In genomic region chr13:99546878-99547277, GRCh38 we compare ENCODE assay signal across 15 cellular contexts. TPM values are rescaled to one million over a fixed set of nuclear protein-coding genes. Genes with fewer than 3 reads are reported as not detected.
DNase-seq lines count a peak whose midpoint lies in the region; ATAC-seq and TF ChIP-seq lines count a peak whose summit lies in the region.
"Had no signal": no experiment of that assay in that cellular context is flagged by ENCODE, and none has a peak within 500 bp of the region (broad histone marks: within the 10 kb centered on the region; RNA-seq: fewer than 3 reads in every experiment).

No MANE protein-coding gene starts in this region.

- no peaks in the 10 kb centered on the region for H3K27me3 Mint-ChIP-seq in activated CD4-positive, alpha-beta T cell treated with anti-CD3 and anti-CD28 coated beads, Interleukin-2, amount 10 ng/mL, durations not matched to agents 7 days and 5 days
- H3K27me3 Mint-ChIP-seq in activated B cell treated with CpG ODN at 0.5 μM for 24 hours = no peaks in the 10 kb centered on the region
- H3K27me3 Mint-ChIP-seq in naive thymus-derived CD8-positive, alpha-beta T cell = no peaks in the 10 kb centered on the region

- H3K4me1 Mint-ChIP-seq in activated CD4-positive, alpha-beta T cell treated with anti-CD3 and anti-CD28 coated beads, Interleukin-2, amount 10 ng/mL, durations not matched to agents 7 days and 5 days = peaks cover 56% of the 10 kb centered on the region
- H3K4me1 Mint-ChIP-seq in activated B cell treated with CpG ODN at 0.5 μM for 24 hours = peaks cover 81% of the 10 kb centered on the region
- H3K4me1 Mint-ChIP-seq in naive thymus-derived CD8-positive, alpha-beta T cell = peaks cover 16 to 30% (median 24%) of the 10 kb centered on the region in 4 donors

- H3K36me3 Mint-ChIP-seq in activated CD4-positive, alpha-beta T cell treated with anti-CD3 and anti-CD28 coated beads, Interleukin-2, amount 10 ng/mL, durations not matched to agents 7 days and 5 days (ENCODE audit: low read depth) = peaks cover 75% of the 10 kb centered on the region
- peaks cover 79% of the 10 kb centered on the region for H3K36me3 Mint-ChIP-seq in activated B cell treated with CpG ODN at 0.5 μM for 24 hours (ENCODE audit: low read depth)
- H3K36me3 Mint-ChIP-seq in naive thymus-derived CD8-positive, alpha-beta T cell = peaks cover 5 to 89% (median 30%) of the 10 kb centered on the region in 3 donors

- CTCF ChIA-PET in activated CD4-positive, alpha-beta T cell treated with anti-CD3 and anti-CD28 coated beads, Interleukin-2, amount 10 ng/mL, durations not matched to agents 7 days and 5 days (lab: Charles Lee) = interaction anchor here (1.7 kb wide), 1 partner anchor 15 kb away, joined by 5 read pairs; no protein-coding TSS in a partner anchor
- CTCF ChIA-PET in activated B cell treated with CpG ODN at 0.5 μM for 24 hours (lab: Charles Lee) = no interaction called here

- intact Hi-C loops in activated B cell treated with CpG ODN at 0.5 μM for 24 hours (cut with micrococcal nuclease) = no loop called here

- ATAC-seq in activated B cell treated with CpG ODN at 0.5 μM for 24 hours (ENCODE audit: low read depth) (no peak), GM21528 (IDR thresholded peaks at IDR 0.05; ENCODE audit: low FRiP score, unreplicated experiment) (no peak)
- no peak for ATAC-seq in naive thymus-derived CD8-positive, alpha-beta T cell
- ATAC-seq: HCT116 had no signal

- POLR2A ChIA-PET in activated CD4-positive, alpha-beta T cell treated with anti-CD3 and anti-CD28 coated beads, Interleukin-2, amount 10 ng/mL, durations not matched to agents 7 days and 5 days (lab: Charles Lee) = no interaction called here
- POLR2A ChIA-PET in activated B cell treated with CpG ODN at 0.5 μM for 24 hours (lab: Charles Lee) = interaction anchor here (1.1 to 2.5 kb wide), 3 partner anchors 13 to 125 kb away, joined by 3 to 17 read pairs (median 4); partner anchors contain the start of gene CLYBL
- POLR2A ChIA-PET in naive thymus-derived CD8-positive, alpha-beta T cell (lab: Charles Lee) = no interaction called here

- peak overlapping the region; percentile 22 for H3K27ac Mint-ChIP-seq in activated CD4-positive, alpha-beta T cell treated with anti-CD3 and anti-CD28 coated beads, Interleukin-2, amount 10 ng/mL, durations not matched to agents 7 days and 5 days
- H3K27ac Mint-ChIP-seq in activated B cell treated with CpG ODN at 0.5 μM for 24 hours = peak overlapping the region; percentile 91
- peak overlapping the region in 8 of 10 donors; percentile 22 to 85 (median 62) for H3K27ac Mint-ChIP-seq in naive thymus-derived CD8-positive, alpha-beta T cell

- TF ChIP-seq CTCF in GM12865 (IDR thresholded peaks at IDR 0.05; ENCODE audit: insufficient read depth, low read depth, low read length, missing control alignments) (no peak), activated B cell treated with CpG ODN at 0.5 μM for 24 hours (IDR thresholded peaks at IDR 0.05) (no peak)

- H3K9me3 Mint-ChIP-seq in activated CD4-positive, alpha-beta T cell treated with anti-CD3 and anti-CD28 coated beads, Interleukin-2, amount 10 ng/mL, durations not matched to agents 7 days and 5 days = no peaks in the 10 kb centered on the region
- no peaks in the 10 kb centered on the region for H3K9me3 Mint-ChIP-seq in activated B cell treated with CpG ODN at 0.5 μM for 24 hours
- no peaks in the 10 kb centered on the region for H3K9me3 Mint-ChIP-seq in naive thymus-derived CD8-positive, alpha-beta T cell

- H3K4me3 ChIP-seq in GM12865 (ENCODE audit: low read depth, low read length) = no peak overlapping the region

- no peak for DNase-seq in activated CD4-positive, alpha-beta T cell treated with anti-CD3 and anti-CD28 coated beads, Interleukin-2, amount 10 ng/mL, durations not matched to agents 7 days and 5 days
- DNase-seq in activated CD4-positive, alpha-beta T cell treated with anti-CD3 and anti-CD28 coated beads, Interleukin-2, amount 50 U/mL, for 4 hours = no peak
- DNase-seq in GM12865 (ENCODE audit: low read depth) (peak; percentile 58), activated B cell treated with CpG ODN at 0.5 μM for 24 hours (no peak), AG08396 (ENCODE audit: low spot score) (no peak), NCI-H146 (lab: John Stamatoyannopoulos, UW) (no peak)
- no peak for DNase-seq in naive thymus-derived CD8-positive, alpha-beta T cell
- DNase-seq: Caco-2, MV-4-11, NCI-H1417, NCI-H1930, NCI-H446, NCI-H748 treated with DMSO at 0.1 percent for 48 hours had no signal

- no peak overlapping the region for H3K4me3 Mint-ChIP-seq in activated CD4-positive, alpha-beta T cell treated with anti-CD3 and anti-CD28 coated beads, Interleukin-2, amount 10 ng/mL, durations not matched to agents 7 days and 5 days
- no peak overlapping the region for H3K4me3 Mint-ChIP-seq in activated B cell treated with CpG ODN at 0.5 μM for 24 hours
- no peak overlapping the region for H3K4me3 Mint-ChIP-seq in naive thymus-derived CD8-positive, alpha-beta T cell

RNA-seq across cellular contexts. Expression of gene TM9SF2, which starts 45.6 kb away (rescaled TPM):
- 10 to 100 TPM; 79.2 to 87.9 TPM for total RNA-seq in activated CD4-positive, alpha-beta T cell treated with anti-CD3 and anti-CD28 coated beads, Interleukin-2, amount 10 ng/mL, durations not matched to agents 7 days and 5 days
- total RNA-seq in activated B cell treated with CpG ODN at 0.5 μM for 24 hours = 68.1 and 76.0 TPM in 2 replicates
- total RNA-seq in naive thymus-derived CD8-positive, alpha-beta T cell = 10 to 100 TPM; 45.5 to 50.5 TPM
- polyA plus RNA-seq in naive thymus-derived CD8-positive, alpha-beta T cell = 10 to 100 TPM; 41.5 to 57.4 (median 50.2) TPM

RNA-seq across cellular contexts. Expression of gene CLYBL, which starts 59.6 kb away (rescaled TPM):
- 10 to 100 TPM; 12.2 to 13.0 TPM for total RNA-seq in activated CD4-positive, alpha-beta T cell treated with anti-CD3 and anti-CD28 coated beads, Interleukin-2, amount 10 ng/mL, durations not matched to agents 7 days and 5 days
- total RNA-seq in activated B cell treated with CpG ODN at 0.5 μM for 24 hours = 10.5 and 11.7 TPM in 2 replicates
- 10 to 100 TPM; 12.1 TPM for total RNA-seq in naive thymus-derived CD8-positive, alpha-beta T cell
- 10 to 100 TPM in 1 of 3 donors, 1 to 10 TPM in 2; 6.5 to 16.8 (median 8.0) TPM for polyA plus RNA-seq in naive thymus-derived CD8-positive, alpha-beta T cell

Comparison
In these comparisons a context has a peak if more than half of its experiments do, and no peak if none do; other contexts are left out.
1. H3K27ac Mint-ChIP-seq: peak in every context shown above with its lines; median percentile 91 in activated B cell treated with CpG ODN at 0.5 μM for 24 hours; 62 in naive thymus-derived CD8-positive, alpha-beta T cell; 22 in activated CD4-positive, alpha-beta T cell treated with anti-CD3 and anti-CD28 coated beads, Interleukin-2, amount 10 ng/mL, durations not matched to agents 7 days and 5 days.